Comparison of ENCODE assay signal across 30 cellular contexts in genomic region chr3:27576171-27576570, GRCh38.
"Had no signal": no experiment of that assay in that cellular context is flagged by ENCODE, and none has a peak within 500 bp of the region (broad histone marks: within the 10 kb centered on the region; RNA-seq: fewer than 3 reads in every experiment).

No MANE protein-coding gene starts in this region.

- H3K9ac ChIP-seq: KMS-11, SK-N-SH had no signal

- H3K4me3 ChIP-seq: cardiac muscle cell, Peyer's patch, SJSA1 had no signal

- ATAC-seq: activated CD4-positive, CD25-positive, alpha-beta regulatory T cell treated with anti-CD3 and anti-CD28 coated beads, Interleukin-2, amount 50 U/mL, for 24 hours; activated CD8-positive, alpha-beta memory T cell treated with anti-CD3 and anti-CD28 coated beads, Interleukin-2, amount 10 ng/mL, durations not matched to agents 7 days and 5 days; WTC11 had no signal

- H3K9me3 ChIP-seq: Peyer's patch, SJSA1, SK-N-SH had no signal

- H3K27me3 ChIP-seq: cardiac muscle cell, Peyer's patch, SJSA1 had no signal

- H3K36me3 ChIP-seq: cardiac muscle cell, Peyer's patch, SJSA1 had no signal

- H3K4me2 ChIP-seq: KMS-11, SK-N-SH had no signal

- H3K27ac ChIP-seq: cardiac muscle cell, KMS-11, Peyer's patch, SJSA1 had no signal

- DNase-seq: activated CD4-positive, alpha-beta memory T cell treated with anti-CD3 and anti-CD28 coated beads for 36 hours; activated CD4-positive, alpha-beta T cell treated with anti-CD3 and anti-CD28 coated beads for 4 hours; activated CD4-positive, alpha-beta T cell treated with anti-CD3 and anti-CD28 coated beads, Interleukin-2, amount 50 U/mL, for 1 hour; activated CD8-positive, alpha-beta memory T cell treated with anti-CD3 and anti-CD28 coated beads for 24 hours; activated CD8-positive, alpha-beta memory T cell treated with anti-CD3 and anti-CD28 coated beads, Interleukin-2, amount 10 ng/mL, durations not matched to agents 7 days and 5 days; activated CD8-positive, alpha-beta memory T cell treated with anti-CD3 and anti-CD28 coated beads, Interleukin-2, amount 50 U/mL, for 48 hours; activated effector memory CD4-positive, alpha-beta T cell treated with Interleukin-2 at 50 U/mL for 16 hours; activated naive CD4-positive, alpha-beta T cell treated with anti-CD3 and anti-CD28 coated beads, Interleukin-2, amount 10 ng/mL, durations not matched to agents 7 days and 5 days; activated naive CD8-positive, alpha-beta T cell treated with anti-CD3 and anti-CD28 coated beads, Interleukin-2, amount 50 U/mL, for 24 hours; activated T-cell treated with anti-CD3 and anti-CD28 coated beads, Interleukin-2, amount 50 U/mL, for 48 hours; NCI-H1092 treated with DMSO at 0.1 percent for 48 hours; NCI-H1417; NCI-H146; NCI-H187; NCI-H2029 treated with DMSO at 0.1 percent for 48 hours; NCI-H2107; NCI-H2171; NCI-H510A; NCI-H526; NCI-H748 treated with DMSO at 0.1 percent for 48 hours; OCI-M1; Peyer's patch; RPMI8226; SHP77 treated with DMSO at 0.1 percent for 48 hours; SK-N-SH had no signal

- H3K4me1 ChIP-seq: SJSA1 had no signal
